Comparison of ENCODE assay signal across 8 cellular contexts in genomic region chr10:100535338-100535714, GRCh38. TPM values are rescaled to one million over a fixed set of nuclear protein-coding genes. Genes with fewer than 3 reads are reported as not detected.
DNase-seq lines count a peak whose midpoint lies in the region; ATAC-seq and TF ChIP-seq lines count a peak whose summit lies in the region.

No MANE protein-coding gene starts in this region.

- TF ChIP-seq RAD21 in SK-N-SH (IDR thresholded peaks at IDR 0.05; ENCODE audit: low read length): no peak

- H3K27ac ChIP-seq in SK-N-SH (ENCODE audit: low read depth in 2 of 2, low read length in 1 of 2) (0 out of 4 replicates have a peak overlapping the region, but pooled peaks of 1 of the 2 experiments have one; percentile 7), vagina (peak overlapping the region; percentile 59)

- peaks cover 43% of the 10 kb centered on the region for H3K79me2 ChIP-seq in SK-N-SH (ENCODE audit: insufficient read depth)

- POLR2A ChIA-PET in activated naive CD8-positive, alpha-beta T cell treated with anti-CD3 and anti-CD28 coated beads, Interleukin-2, amount 10 ng/mL, durations not matched to agents 7 days and 5 days (lab: Charles Lee): interaction anchor here (0.6 to 2.7 kb wide), 17 partner anchors 9 to 1301 kb away, joined by 3 to 16 read pairs (median 4); partner anchors contain the start of genes DNMBP and SCD
- POLR2A ChIA-PET in SK-N-SH (lab: Yijun Ruan, JAX): interaction anchor here (0.6 to 1.4 kb wide), 5 partner anchors 12 to 173 kb away, joined by 3 to 7 read pairs (median 5); no protein-coding TSS in a partner anchor

- intact Hi-C loops in left colon (cut with DNase I, micrococcal nuclease) (no loop called here), vagina (cut with DNase I) (no loop called here)
- intact Hi-C loops in activated CD4-positive, alpha-beta T cell treated with anti-CD3 and anti-CD28 coated beads, Interleukin-2, amount 10 ng/mL, durations not matched to agents 24 days and 14 days (cut with micrococcal nuclease): loop anchor here (10.0 kb wide), 1 partner anchor 1279 kb away; the partner anchor contains the start of gene OGA

- H3K4me2 ChIP-seq in SK-N-SH: peak overlapping the region; percentile 79; the same call in 1 of the 2 replicates

- no peaks in the 10 kb centered on the region for H3K9me2 ChIP-seq in SK-N-SH

- WGBS in SK-N-SH (ENCODE audit: low lambda C conversion rate): 49% methylated on average over 4 of the region's 4 CpGs

- peaks cover 2% of the 10 kb centered on the region for H3K9me3 Mint-ChIP-seq in activated naive CD8-positive, alpha-beta T cell treated with anti-CD3 and anti-CD28 coated beads, Interleukin-2, amount 10 ng/mL, durations not matched to agents 7 days and 5 days
- no peaks in the 10 kb centered on the region for H3K9me3 Mint-ChIP-seq in activated naive CD8-positive, alpha-beta T cell treated with anti-CD3 and anti-CD28 coated beads for 36 hours
- H3K9me3 Mint-ChIP-seq in activated CD4-positive, alpha-beta T cell treated with anti-CD3 and anti-CD28 coated beads, Interleukin-2, amount 10 ng/mL, durations not matched to agents 24 days and 14 days: no peaks in the 10 kb centered on the region

- ATAC-seq in activated naive CD8-positive, alpha-beta T cell treated with anti-CD3 and anti-CD28 coated beads, Interleukin-2, amount 10 ng/mL, durations not matched to agents 7 days and 5 days (ENCODE audit: low read depth): peak; percentile 20
- peak; percentile 19 for ATAC-seq in left colon

- peaks cover 38% of the 10 kb centered on the region for H3K4me1 Mint-ChIP-seq in activated naive CD8-positive, alpha-beta T cell treated with anti-CD3 and anti-CD28 coated beads, Interleukin-2, amount 10 ng/mL, durations not matched to agents 7 days and 5 days
- H3K4me1 Mint-ChIP-seq in activated naive CD8-positive, alpha-beta T cell treated with anti-CD3 and anti-CD28 coated beads for 36 hours: peaks cover 29% of the 10 kb centered on the region
- peaks cover 31% of the 10 kb centered on the region for H3K4me1 Mint-ChIP-seq in activated CD4-positive, alpha-beta T cell treated with anti-CD3 and anti-CD28 coated beads, Interleukin-2, amount 10 ng/mL, durations not matched to agents 24 days and 14 days

- CTCF ChIA-PET in SK-N-SH (lab: Yijun Ruan, JAX): interaction anchor here (0.6 to 3.0 kb wide), 21 partner anchors 9 to 1720 kb away, joined by 3 to 11 read pairs (median 4); partner anchors contain the start of gene SEC31B

- H3K4me3 ChIP-seq in SK-N-SH (ENCODE audit: low read depth in 2 of 2, low read length in 1 of 2) (peak overlapping the region; percentile 69 to 82; a peak in 3 of 4 replicates), vagina (peak overlapping the region; percentile 56 to 62)

- H3K27ac Mint-ChIP-seq in activated naive CD8-positive, alpha-beta T cell treated with anti-CD3 and anti-CD28 coated beads, Interleukin-2, amount 10 ng/mL, durations not matched to agents 7 days and 5 days: no peak overlapping the region
- H3K27ac Mint-ChIP-seq in activated naive CD8-positive, alpha-beta T cell treated with anti-CD3 and anti-CD28 coated beads for 36 hours: no peak overlapping the region
- no peak overlapping the region for H3K27ac Mint-ChIP-seq in activated CD4-positive, alpha-beta T cell treated with anti-CD3 and anti-CD28 coated beads, Interleukin-2, amount 10 ng/mL, durations not matched to agents 24 days and 14 days

- H3K27me3 ChIP-seq in SK-N-SH (ENCODE audit: insufficient read depth) (no peaks in the 10 kb centered on the region), vagina (no peaks in the 10 kb centered on the region)

- TF ChIP-seq POLR2A in vagina (IDR thresholded peaks at IDR 0.05): no peak

- no peak overlapping the region for H3K9ac ChIP-seq in SK-N-SH

- no peak for TF ChIP-seq EP300 in SK-N-SH (IDR thresholded peaks at IDR 0.05; ENCODE audit: borderline replicate concordance in 1 of 2, low read depth in 1 of 2, low read length in 1 of 2)

- no peaks in the 10 kb centered on the region for H3F3A ChIP-seq in SK-N-SH (replicated peaks; ENCODE audit: insufficient read depth)

- TF ChIP-seq CTCF in SK-N-SH (IDR thresholded peaks at IDR 0.05) (no peak), vagina (IDR thresholded peaks at IDR 0.05) (no peak)

- H4K20me1 ChIP-seq in SK-N-SH (ENCODE audit: insufficient read depth): peaks cover 6% of the 10 kb centered on the region; the same call in 1 of the 2 replicates

- no peak overlapping the region for H3K4me3 Mint-ChIP-seq in activated naive CD8-positive, alpha-beta T cell treated with anti-CD3 and anti-CD28 coated beads, Interleukin-2, amount 10 ng/mL, durations not matched to agents 7 days and 5 days
- no peak overlapping the region for H3K4me3 Mint-ChIP-seq in activated naive CD8-positive, alpha-beta T cell treated with anti-CD3 and anti-CD28 coated beads for 36 hours
- no peak overlapping the region for H3K4me3 Mint-ChIP-seq in activated CD4-positive, alpha-beta T cell treated with anti-CD3 and anti-CD28 coated beads, Interleukin-2, amount 10 ng/mL, durations not matched to agents 24 days and 14 days

- H2AFZ ChIP-seq in SK-N-SH (ENCODE audit: low read depth): peak overlapping the region; percentile 85; the same call in 1 of the 2 replicates

- no peak for DNase-seq in activated naive CD8-positive, alpha-beta T cell treated with anti-CD3 and anti-CD28 coated beads, Interleukin-2, amount 10 ng/mL, durations not matched to agents 7 days and 5 days
- no peak for DNase-seq in activated naive CD8-positive, alpha-beta T cell treated with anti-CD3 and anti-CD28 coated beads for 36 hours
- no peak for DNase-seq in SK-N-SH
- DNase-seq in left colon: no peak
- no peak for DNase-seq in vagina (ENCODE audit: extremely low spot score in 2 of 2)
- no peak for DNase-seq in NK-92 treated with Interleukin-12 subunit alpha and Interleukin-12 subunit beta, amount 100 ng/mL, for 24 hours (lab: John Stamatoyannopoulos, UW)
- no peak for DNase-seq in activated CD4-positive, alpha-beta T cell treated with anti-CD3 and anti-CD28 coated beads, Interleukin-2, amount 10 ng/mL, durations not matched to agents 24 days and 14 days
- DNase-seq in cerebellar cortex (ENCODE audit: low spot score): no peak

- peaks cover 12% of the 10 kb centered on the region for H3K36me3 Mint-ChIP-seq in activated naive CD8-positive, alpha-beta T cell treated with anti-CD3 and anti-CD28 coated beads, Interleukin-2, amount 10 ng/mL, durations not matched to agents 7 days and 5 days
- H3K36me3 Mint-ChIP-seq in activated naive CD8-positive, alpha-beta T cell treated with anti-CD3 and anti-CD28 coated beads for 36 hours: peaks cover 2% of the 10 kb centered on the region
- H3K36me3 Mint-ChIP-seq in activated CD4-positive, alpha-beta T cell treated with anti-CD3 and anti-CD28 coated beads, Interleukin-2, amount 10 ng/mL, durations not matched to agents 24 days and 14 days (ENCODE audit: low read depth): peaks cover 21% of the 10 kb centered on the region

- H3K9me3 ChIP-seq in SK-N-SH: no peaks in the 10 kb centered on the region
- H3K9me3 ChIP-seq in vagina: no peaks in the 10 kb centered on the region

- H3K4me1 ChIP-seq in SK-N-SH (ENCODE audit: control insufficient read depth in 1 of 2, insufficient read depth in 2 of 2, low read depth in 1 of 2, low read length in 1 of 2) (peaks cover 9 to 12% of the 10 kb centered on the region in 2 experiments; a peak in 3 of 4 replicates), vagina (peaks cover 30% of the 10 kb centered on the region)

- no peaks in the 10 kb centered on the region for H3K27me3 Mint-ChIP-seq in activated naive CD8-positive, alpha-beta T cell treated with anti-CD3 and anti-CD28 coated beads, Interleukin-2, amount 10 ng/mL, durations not matched to agents 7 days and 5 days
- H3K27me3 Mint-ChIP-seq in activated naive CD8-positive, alpha-beta T cell treated with anti-CD3 and anti-CD28 coated beads for 36 hours: no peaks in the 10 kb centered on the region
- H3K27me3 Mint-ChIP-seq in activated CD4-positive, alpha-beta T cell treated with anti-CD3 and anti-CD28 coated beads, Interleukin-2, amount 10 ng/mL, durations not matched to agents 24 days and 14 days: no peaks in the 10 kb centered on the region

- H3K36me3 ChIP-seq in SK-N-SH (replicated peaks in 1 of 2; ENCODE audit: control insufficient read depth in 1 of 2, insufficient read depth in 2 of 2, low read length in 1 of 2) (peaks cover 18 to 23% of the 10 kb centered on the region in 2 experiments), vagina (peaks cover 0 to 9% of the 10 kb centered on the region in 2 donors)

TF ChIP-seq in SK-N-SH, 30 proteins besides CTCF, POLR2A, EP300 and RAD21 (continues in another document):
- TF ChIP-seq CHD2 (IDR thresholded peaks at IDR 0.05; ENCODE audit: low read length, partially characterized antibody): no peak

RNA-seq across cellular contexts. Expression of gene HIF1AN, which starts 0.4 kb away (rescaled TPM):
- 10 to 100 TPM; 52.3 to 56.4 TPM for total RNA-seq in activated naive CD8-positive, alpha-beta T cell treated with anti-CD3 and anti-CD28 coated beads, Interleukin-2, amount 10 ng/mL, durations not matched to agents 7 days and 5 days
- 10 to 100 TPM; 39.0 to 42.1 TPM for total RNA-seq in activated naive CD8-positive, alpha-beta T cell treated with anti-CD3 and anti-CD28 coated beads for 36 hours
- 8.1 and 11.0 TPM in 2 replicates for polyA plus RNA-seq in SK-N-SH (2012; rRNA removed)
- 8.0 and 10.1 TPM in 2 replicates for polyA plus RNA-seq in SK-N-SH (2012; cell fraction: cytosol; rRNA removed)
- 13.2 and 20.0 TPM in 2 replicates for polyA plus RNA-seq in SK-N-SH (2012; cell fraction: nucleus; rRNA removed)
- total RNA-seq in left colon: 10 to 100 TPM; 35.2 to 35.3 TPM
- total RNA-seq in vagina: 16.9 TPM
- total RNA-seq in activated CD4-positive, alpha-beta T cell treated with anti-CD3 and anti-CD28 coated beads, Interleukin-2, amount 10 ng/mL, durations not matched to agents 24 days and 14 days: 47.4 and 51.3 TPM in 2 replicates

RNA-seq across cellular contexts. Expression of gene NDUFB8, which starts 5.7 kb away (rescaled TPM):
- 100 to 1,000 TPM; 245 to 269 TPM for total RNA-seq in activated naive CD8-positive, alpha-beta T cell treated with anti-CD3 and anti-CD28 coated beads, Interleukin-2, amount 10 ng/mL, durations not matched to agents 7 days and 5 days
- total RNA-seq in activated naive CD8-positive, alpha-beta T cell treated with anti-CD3 and anti-CD28 coated beads for 36 hours: 100 to 1,000 TPM; 311 to 324 TPM
- polyA plus RNA-seq in SK-N-SH (2012; rRNA removed): 340 and 368 TPM in 2 replicates
- 246 and 295 TPM in 2 replicates for polyA plus RNA-seq in SK-N-SH (2012; cell fraction: cytosol; rRNA removed)
- polyA plus RNA-seq in SK-N-SH (2012; cell fraction: nucleus; rRNA removed): 159 and 228 TPM in 2 replicates
- total RNA-seq in left colon: 100 to 1,000 TPM; 172 to 214 TPM
- 143 TPM for total RNA-seq in vagina
- 323 TPM in 2 replicates for total RNA-seq in activated CD4-positive, alpha-beta T cell treated with anti-CD3 and anti-CD28 coated beads, Interleukin-2, amount 10 ng/mL, durations not matched to agents 24 days and 14 days

RNA-seq across cellular contexts. Expression of gene SEC31B, which starts 15.7 kb away (rescaled TPM):
- 100 to 1,000 TPM; 156 to 168 TPM for total RNA-seq in activated naive CD8-positive, alpha-beta T cell treated with anti-CD3 and anti-CD28 coated beads, Interleukin-2, amount 10 ng/mL, durations not matched to agents 7 days and 5 days
- total RNA-seq in activated naive CD8-positive, alpha-beta T cell treated with anti-CD3 and anti-CD28 coated beads for 36 hours: 10 to 100 TPM; 14.6 to 17.5 TPM
- 8.8 and 15.5 TPM in 2 replicates for polyA plus RNA-seq in SK-N-SH (2012; rRNA removed)
- 1.3 and 1.4 TPM in 2 replicates for polyA plus RNA-seq in SK-N-SH (2012; cell fraction: cytosol; rRNA removed)
- 99.1 and 129 TPM in 2 replicates for polyA plus RNA-seq in SK-N-SH (2012; cell fraction: nucleus; rRNA removed)
- total RNA-seq in left colon: 10 to 100 TPM; 13.7 to 15.3 TPM
- 6.4 TPM for total RNA-seq in vagina
- total RNA-seq in activated CD4-positive, alpha-beta T cell treated with anti-CD3 and anti-CD28 coated beads, Interleukin-2, amount 10 ng/mL, durations not matched to agents 24 days and 14 days: 54.2 and 57.0 TPM in 2 replicates
